Comparison of ENCODE assay signal across 12 cellular contexts in genomic region chr11:64659417-64660144, GRCh38.
DNase-seq lines count a peak whose midpoint lies in the region; FAIRE-seq and TF ChIP-seq lines count a peak whose summit lies in the region.
"Had no signal": no experiment of that assay in that cellular context is flagged by ENCODE, and none has a peak within 500 bp of the region (broad histone marks: within the 10 kb centered on the region; RNA-seq: fewer than 3 reads in every experiment).

No MANE protein-coding gene starts in this region.

- no peak overlapping the region for H3K9ac ChIP-seq in H1 (replicated peaks in 1 of 4; ENCODE audit: extremely low read depth in 1 of 4, low read depth in 3 of 4, low read length in 3 of 4)

- H3K79me2 ChIP-seq in H1 (ENCODE audit: control insufficient read depth in 1 of 2, insufficient read depth in 2 of 2, low read length in 2 of 2): no peaks in the 10 kb centered on the region

- no peak overlapping the region for H2BK20ac ChIP-seq in H1 (ENCODE audit: low read length)

- H4K5ac ChIP-seq in H1 (ENCODE audit: insufficient read length, low read depth, low read length): no peak overlapping the region

- no peak overlapping the region for H2AK5ac ChIP-seq in H1 (ENCODE audit: low read depth, low read length)

- intact Hi-C loops in esophagus squamous epithelium (cut with DNase I): loop anchor here (10.0 kb wide), 1 partner anchor 275 kb away; no protein-coding TSS in a partner anchor

- no peaks in the 10 kb centered on the region for H3K36me3 Mint-ChIP-seq in CD8-positive, alpha-beta memory T cell
- no peaks in the 10 kb centered on the region for H3K36me3 Mint-ChIP-seq in type B pancreatic cell

- H3K9me3 ChIP-seq in CD8-positive, alpha-beta memory T cell (ENCODE audit: low read length): no peaks in the 10 kb centered on the region
- no peaks in the 10 kb centered on the region for H3K9me3 ChIP-seq in H1 (ENCODE audit: insufficient read depth in 2 of 2, low read depth in 1 of 2, low read length in 1 of 2)
- H3K9me3 ChIP-seq in BE2C: no peaks in the 10 kb centered on the region
- H3K9me3 ChIP-seq in esophagus squamous epithelium: no peaks in the 10 kb centered on the region

- no peak for TF ChIP-seq EP300 in H1 (IDR thresholded peaks at IDR 0.05; ENCODE audit: borderline replicate concordance in 1 of 2, low read depth in 2 of 2, low read length in 2 of 2)

- H4K20me1 ChIP-seq in H1 (replicated peaks in 1 of 2; ENCODE audit: control insufficient read depth in 1 of 2, insufficient read depth in 2 of 2, low read length in 2 of 2): no peaks in the 10 kb centered on the region

- no peak overlapping the region for H2AFZ ChIP-seq in H1 (ENCODE audit: low read length)

- no peak overlapping the region for H3K56ac ChIP-seq in H1 (replicated peaks; ENCODE audit: insufficient read length, low read depth, low read length)

- H3K79me1 ChIP-seq in H1 (ENCODE audit: low read depth, low read length): no peaks in the 10 kb centered on the region

- peak overlapping the region in 1 of 8 donors; percentile 47 for H3K27ac Mint-ChIP-seq in CD8-positive, alpha-beta memory T cell
- H3K27ac Mint-ChIP-seq in type B pancreatic cell: no peak overlapping the region

- no peak for DNase-seq in CD8-positive, alpha-beta memory T cell
- peak; percentile 25 for DNase-seq in OCI-M1 (lab: John Stamatoyannopoulos, UW)
- DNase-seq in H1 (ENCODE audit: low read depth in 1 of 2, low spot score in 2 of 2): no peak
- DNase-seq in non-pigmented ciliary epithelial cell (ENCODE audit: low read depth): peak; percentile 49
- no peak for DNase-seq in BE2C
- DNase-seq in esophagus squamous epithelium (lab: John Stamatoyannopoulos, UW): no peak
- no peak for DNase-seq in type B pancreatic cell (ENCODE audit: extremely low spot score, unreplicated experiment)
- no peak for DNase-seq in stimulated activated naive CD4-positive, alpha-beta T cell (lab: John Stamatoyannopoulos, UW)
- DNase-seq: activated T-cell treated with anti-CD3 and anti-CD28 coated beads, Interleukin-2, amount 50 U/mL, for 48 hours; effector CD8-positive, alpha-beta T cell; GF-D8; NCI-H2107 had no signal

- no peak overlapping the region for H3K23ac ChIP-seq in H1 (ENCODE audit: insufficient read length)

- no peak overlapping the region for H3K4me3 Mint-ChIP-seq in CD8-positive, alpha-beta memory T cell
- no peak overlapping the region for H3K4me3 Mint-ChIP-seq in type B pancreatic cell

- no peaks in the 10 kb centered on the region for H3K36me3 ChIP-seq in CD8-positive, alpha-beta memory T cell (ENCODE audit: insufficient read depth, low read length)
- no peaks in the 10 kb centered on the region for H3K36me3 ChIP-seq in H1 (ENCODE audit: control insufficient read depth in 2 of 4, insufficient read depth in 4 of 4, low read length in 3 of 4)
- no peaks in the 10 kb centered on the region for H3K36me3 ChIP-seq in BE2C
- H3K36me3 ChIP-seq in esophagus squamous epithelium: no peaks in the 10 kb centered on the region

- H3K4me3 ChIP-seq in CD8-positive, alpha-beta memory T cell (ENCODE audit: low read length): no peak overlapping the region
- no peak overlapping the region for H3K4me3 ChIP-seq in H1 (ENCODE audit: extremely low read depth in 1 of 4, insufficient read depth in 2 of 4, low read depth in 3 of 4, low read length in 4 of 4)
- H3K4me3 ChIP-seq in BE2C (ENCODE audit: low read depth, low read length): no peak overlapping the region
- no peak overlapping the region for H3K4me3 ChIP-seq in esophagus squamous epithelium

- H3K14ac ChIP-seq in H1 (ENCODE audit: insufficient read length): no peak overlapping the region

- POLR2A ChIA-PET in CD8-positive, alpha-beta memory T cell (lab: Charles Lee): no interaction called here
- POLR2A ChIA-PET in H1 (lab: Charles Lee; ENCODE audit: partially characterized antibody): interaction anchor here (1.3 kb wide), 1 partner anchor 66 kb away, joined by 3 read pairs; no protein-coding TSS in a partner anchor

- WGBS in H1 (ENCODE audit: extremely low coverage in 1 of 2, insufficient coverage in 1 of 2, insufficient read length in 1 of 2, insufficient replicate concordance in 2 of 2, low coverage in 1 of 2, low lambda C conversion rate in 2 of 2, missing lambda C conversion rate in 1 of 2), 2 experiments: 91% methylated on average over 9 of the region's 9 CpGs; no CpG with 5 or more reads in 1 of the 2 experiments
- 79 to 82% methylated on average over 4 to 9 of the region's 9 CpGs for WGBS in esophagus squamous epithelium, 2 donors

- no peak overlapping the region for H4K8ac ChIP-seq in H1 (ENCODE audit: extremely low read depth, insufficient read depth, low read length)

- H3K27ac ChIP-seq in CD8-positive, alpha-beta memory T cell (ENCODE audit: low read depth, low read length): peak overlapping the region; percentile 43
- H3K27ac ChIP-seq in H1 (ENCODE audit: low read depth, low read length) (no peak overlapping the region), esophagus squamous epithelium (no peak overlapping the region)

- no peak for TF ChIP-seq RAD21 in H1 (IDR thresholded peaks at IDR 0.05 in 1 of 2, conservative IDR thresholded peaks at IDR 0.05 in 1 of 2; ENCODE audit: low read depth in 2 of 2, low read length in 2 of 2)

- H2BK15ac ChIP-seq in H1 (ENCODE audit: low read length): no peak overlapping the region

- 0 out of 2 replicates have a peak overlapping the region, but pooled peaks have one; percentile 3 for H2BK5ac ChIP-seq in H1 (ENCODE audit: low read depth, low read length)

- no peak overlapping the region for H4K91ac ChIP-seq in H1 (replicated peaks; ENCODE audit: insufficient read length, low read length)

- H3K4me1 ChIP-seq in CD8-positive, alpha-beta memory T cell (ENCODE audit: insufficient read depth, low read length): no peaks in the 10 kb centered on the region
- H3K4me1 ChIP-seq in H1 (replicated peaks in 1 of 4; ENCODE audit: control insufficient read depth in 3 of 4, insufficient read depth in 4 of 4, low read length in 3 of 4) (peaks cover 0 to 10% (median 0%) of the 10 kb centered on the region in 4 experiments; a peak in 2 of 7 replicates), BE2C (no peaks in the 10 kb centered on the region), esophagus squamous epithelium (peaks cover 0 to 17% (median 4%) of the 10 kb centered on the region in 3 donors)

- FAIRE-seq in H1 (lab: Jason Lieb, UNC): no peak

- no peak overlapping the region for H3K4me2 ChIP-seq in H1 (ENCODE audit: insufficient read depth in 1 of 2, low read depth in 2 of 2, low read length in 2 of 2)

- TF ChIP-seq POLR2A in H1 (IDR thresholded peaks at IDR 0.05; ENCODE audit: control extremely low read depth in 1 of 2, low read depth in 2 of 2, low read length in 2 of 2): no peak
- no peak for TF ChIP-seq POLR2A in esophagus squamous epithelium (IDR thresholded peaks at IDR 0.05)

- no peaks in the 10 kb centered on the region for H3K9me3 Mint-ChIP-seq in CD8-positive, alpha-beta memory T cell
- no peaks in the 10 kb centered on the region for H3K9me3 Mint-ChIP-seq in type B pancreatic cell

- no peak overlapping the region for H3K4ac ChIP-seq in H1 (replicated peaks; ENCODE audit: insufficient read length, low read depth, low read length)

- peaks cover 1 to 8% of the 10 kb centered on the region in 2 donors for H3K27me3 Mint-ChIP-seq in CD8-positive, alpha-beta memory T cell
- H3K27me3 Mint-ChIP-seq in type B pancreatic cell: peaks cover 4% of the 10 kb centered on the region

- CTCF ChIA-PET in CD8-positive, alpha-beta memory T cell (lab: Charles Lee): no interaction called here
- CTCF ChIA-PET in H1 (lab: Charles Lee; ENCODE audit: partially characterized antibody): interaction anchor here (0.7 to 3.7 kb wide), 22 partner anchors 7 to 327 kb away, joined by 3 to 57 read pairs (median 4); no protein-coding TSS in a partner anchor

- H2BK120ac ChIP-seq in H1 (replicated peaks; ENCODE audit: low read depth, low read length): no peak overlapping the region

- no peak overlapping the region for H2BK12ac ChIP-seq in H1 (ENCODE audit: low read depth, low read length)

- no peak for TF ChIP-seq CTCF in H1 (IDR thresholded peaks at IDR 0.05; ENCODE audit: control extremely low read depth in 1 of 3, insufficient read depth in 1 of 3, low read depth in 1 of 3, low read length in 3 of 3)
- TF ChIP-seq CTCF in BE2C (IDR thresholded peaks at IDR 0.05; ENCODE audit: low read depth, low read length): no peak
- peak in 1 of 6 experiments; percentile 13 for TF ChIP-seq CTCF in esophagus squamous epithelium (IDR thresholded peaks at IDR 0.05)
- TF ChIP-seq CTCF in type B pancreatic cell (conservative IDR thresholded peaks at IDR 0.05): no peak

- H3K4me1 Mint-ChIP-seq in CD8-positive, alpha-beta memory T cell: no peaks in the 10 kb centered on the region
- no peaks in the 10 kb centered on the region for H3K4me1 Mint-ChIP-seq in type B pancreatic cell (ENCODE audit: unreplicated experiment)

- no peaks in the 10 kb centered on the region; the same call in 1 of the 2 replicates for H3K23me2 ChIP-seq in H1 (ENCODE audit: low read depth, low read length)

- H3K18ac ChIP-seq in H1 (ENCODE audit: extremely low read depth, low read length): no peak overlapping the region

- H3K27me3 ChIP-seq in CD8-positive, alpha-beta memory T cell (ENCODE audit: insufficient read depth, low read length, poor library complexity, severe bottlenecking): no peaks in the 10 kb centered on the region
- H3K27me3 ChIP-seq in H1 (replicated peaks in 1 of 4; ENCODE audit: control insufficient read depth in 3 of 4, extremely low read depth in 1 of 4, insufficient read depth in 3 of 4, low read length in 3 of 4) (no peaks in the 10 kb centered on the region; a peak in 1 of 7 replicates), BE2C (no peaks in the 10 kb centered on the region), esophagus squamous epithelium (peaks cover 0 to 13% (median 0%) of the 10 kb centered on the region in 4 donors)

TF ChIP-seq in H1, 55 proteins besides CTCF, POLR2A, EP300 and RAD21 (continues in another document):
- no peak for TF ChIP-seq JUND (IDR thresholded peaks at IDR 0.05; ENCODE audit: low read length)

Comparison
In these comparisons a context has a peak if more than half of its experiments do, and no peak if none do; other contexts are left out.
1. DNase-seq: peak in OCI-M1 (single experiment) and non-pigmented ciliary epithelial cell (single experiment); none in CD8-positive, alpha-beta memory T cell (0 of 5), H1 (0 of 2), BE2C (single experiment), esophagus squamous epithelium (single experiment), type B pancreatic cell (single experiment) and stimulated activated naive CD4-positive, alpha-beta T cell (0 of 6).